Comparison of ENCODE assay signal across 20 cellular contexts in genomic region chr4:53196195-53196641, GRCh38.
DNase-seq lines count a peak whose midpoint lies in the region; ATAC-seq lines count a peak whose summit lies in the region.
"Had no signal": no experiment of that assay in that cellular context is flagged by ENCODE, and none has a peak within 500 bp of the region (broad histone marks: within the 10 kb centered on the region; RNA-seq: fewer than 3 reads in every experiment).

No MANE protein-coding gene starts in this region.

- H3K4me3 ChIP-seq in ACC112 (ENCODE audit: low read depth, low read length) = peak overlapping the region; percentile 57
- H3K4me3 ChIP-seq: heart left ventricle had no signal

- DNase-seq in NCI-H82 treated with DMSO at 0.1 percent for 48 hours (lab: John Stamatoyannopoulos, UW; ENCODE audit: unreplicated experiment) = peak; percentile 34
- DNase-seq in dedifferentiated amniotic fluid mesenchymal stem cell (ENCODE audit: extremely low spot score) = peak; percentile 40
- peak; percentile 11 to 48 for DNase-seq in lung microvascular endothelial cell (ENCODE audit: low read depth in 2 of 2)
- no peak for DNase-seq in NCI-H524 (lab: John Stamatoyannopoulos, UW)
- no peak for DNase-seq in inferior parietal cortex (ENCODE audit: extremely low spot score)
- no peak for DNase-seq in DMS53 (lab: John Stamatoyannopoulos, UW)
- DNase-seq: 8988T; activated CD4-positive, alpha-beta memory T cell treated with anti-CD3 and anti-CD28 coated beads for 36 hours; activated naive CD4-positive, alpha-beta T cell treated with anti-CD3 and anti-CD28 coated beads, Interleukin-2, amount 50 U/mL, for 16 hours; activated T-cell treated with anti-CD3 and anti-CD28 coated beads, Interleukin-2, amount 50 U/mL, for 48 hours; erythroblast; heart left ventricle; NCI-H1436 treated with DMSO at 0.1 percent for 48 hours; NK-92 treated with Interleukin-12 subunit alpha and Interleukin-12 subunit beta, amount 100 ng/mL, for 24 hours; RPMI8226; stimulated activated CD4-positive, alpha-beta T cell treated with anti-CD3 and anti-CD28 coated beads, Interleukin-12 subunit alpha, Interleukin-12 subunit beta, amount 100 ng/mL, for 4 hours; SW 1271 had no signal

- no peak for ATAC-seq in HG03432 (IDR thresholded peaks at IDR 0.05; ENCODE audit: unreplicated experiment)
- ATAC-seq: heart left ventricle; stimulated activated effector memory CD8-positive, alpha-beta T cell treated with anti-CD3 and anti-CD28 coated beads, Interleukin-12 subunit alpha, Interleukin-12 subunit beta, amount 100 ng/mL, for 72 hours had no signal

- peaks cover 28% of the 10 kb centered on the region for H3K4me1 ChIP-seq in ACC112 (ENCODE audit: control insufficient read depth, insufficient read depth, low read length, unreplicated experiment)

- H3K79me2 ChIP-seq in ACC112 (ENCODE audit: control insufficient read depth, insufficient read depth, low read length, unreplicated experiment) = no peaks in the 10 kb centered on the region

- H2AFZ ChIP-seq in ACC112 (ENCODE audit: low read length, unreplicated experiment) = no peak overlapping the region

- no peaks in the 10 kb centered on the region for H3K36me3 ChIP-seq in ACC112 (ENCODE audit: insufficient read depth, low read length)
- H3K36me3 ChIP-seq: heart left ventricle had no signal

- no peak overlapping the region for H3K27ac ChIP-seq in ACC112 (ENCODE audit: low read depth, low read length)
- H3K27ac ChIP-seq: heart left ventricle had no signal

- no peaks in the 10 kb centered on the region for H3K27me3 ChIP-seq in ACC112 (ENCODE audit: insufficient read depth, low read length)
- H3K27me3 ChIP-seq: heart left ventricle had no signal

Comparison
In these comparisons a context has a peak if more than half of its experiments do, and no peak if none do; other contexts are left out.
1. DNase-seq: peak in NCI-H82 treated with DMSO at 0.1 percent for 48 hours (single experiment), dedifferentiated amniotic fluid mesenchymal stem cell (single experiment) and lung microvascular endothelial cell (2 of 2); none in NCI-H524 (0 of 2), inferior parietal cortex (single experiment) and DMS53 (single experiment).